ENCODE assay signal across 29 cellular contexts in genomic region chr2:229180658-229181057, GRCh38.
"Had no signal": no experiment of that assay in that cellular context is flagged by ENCODE, and none has a peak within 500 bp of the region (broad histone marks: within the 10 kb centered on the region; RNA-seq: fewer than 3 reads in every experiment).

No MANE protein-coding gene starts in this region.

- DNase-seq: activated CD4-positive, alpha-beta memory T cell treated with anti-CD3 and anti-CD28 coated beads for 36 hours; activated CD4-positive, alpha-beta T cell treated with anti-CD3 and anti-CD28 coated beads for 36 hours; activated CD4-positive, alpha-beta T cell treated with anti-CD3 and anti-CD28 coated beads, Interleukin-2, amount 10 ng/mL, durations not matched to agents 24 days and 14 days; activated CD4-positive, CD25-positive, alpha-beta regulatory T cell; activated CD4-positive, CD25-positive, alpha-beta regulatory T cell treated with anti-CD3 and anti-CD28 coated beads, Interleukin-2, amount 50 U/mL, for 72 hours; activated CD8-positive, alpha-beta memory T cell treated with anti-CD3 and anti-CD28 coated beads, Interleukin-2, amount 10 ng/mL, durations not matched to agents 7 days and 5 days; activated CD8-positive, alpha-beta memory T cell treated with anti-CD3 and anti-CD28 coated beads, Interleukin-2, amount 50 U/mL, for 4 hours; activated CD8-positive, alpha-beta T cell treated with anti-CD3 and anti-CD28 coated beads, Interleukin-2, amount 10 ng/mL, durations not matched to agents 7 days and 5 days; activated effector memory CD4-positive, alpha-beta T cell treated with anti-CD3 and anti-CD28 coated beads, Interleukin-2, amount 50 U/mL, for 16 hours; activated naive CD4-positive, alpha-beta T cell treated with anti-CD3 and anti-CD28 coated beads for 36 hours; activated naive CD8-positive, alpha-beta T cell treated with anti-CD3 and anti-CD28 coated beads for 36 hours; activated naive CD8-positive, alpha-beta T cell treated with anti-CD3 and anti-CD28 coated beads, Interleukin-2, amount 50 U/mL, for 24 hours; activated T-cell treated with anti-CD3 and anti-CD28 coated beads, Interleukin-2, amount 50 U/mL, for 1 hour; activated T-cell treated with anti-CD3 and anti-CD28 coated beads, Interleukin-2, amount 50 U/mL, for 48 hours; adrenal gland; amygdala; body of pancreas; caudate nucleus; cortex of kidney; dermis blood vessel endothelial cell; effector CD4-positive, alpha-beta T cell; effector memory CD8-positive, alpha-beta T cell; foreskin fibroblast; T-helper 1 cell; T-helper 17 cell; T1000 had no signal

- H3K27me3 ChIP-seq: adrenal gland, body of pancreas had no signal

- ATAC-seq: activated CD4-positive, alpha-beta T cell treated with anti-CD3 and anti-CD28 coated beads for 36 hours; activated CD8-positive, alpha-beta memory T cell treated with anti-CD3 and anti-CD28 coated beads, Interleukin-2, amount 10 ng/mL, durations not matched to agents 7 days and 5 days; activated CD8-positive, alpha-beta T cell treated with anti-CD3 and anti-CD28 coated beads, Interleukin-2, amount 10 ng/mL, durations not matched to agents 7 days and 5 days; activated naive CD8-positive, alpha-beta T cell treated with anti-CD3 and anti-CD28 coated beads, Interleukin-2, amount 50 U/mL, for 24 hours; body of pancreas; effector memory CD8-positive, alpha-beta T cell; esophagus mucosa; T-helper 17 cell had no signal

- H3K4me3 ChIP-seq: adrenal gland, body of pancreas had no signal

- FAIRE-seq: colon, frontal cortex had no signal

- H3K36me3 ChIP-seq: adrenal gland had no signal

- H3K9me3 ChIP-seq: adrenal gland, body of pancreas had no signal
